ENCODE assay signal across 17 cellular contexts in the genomic region with DNA sequence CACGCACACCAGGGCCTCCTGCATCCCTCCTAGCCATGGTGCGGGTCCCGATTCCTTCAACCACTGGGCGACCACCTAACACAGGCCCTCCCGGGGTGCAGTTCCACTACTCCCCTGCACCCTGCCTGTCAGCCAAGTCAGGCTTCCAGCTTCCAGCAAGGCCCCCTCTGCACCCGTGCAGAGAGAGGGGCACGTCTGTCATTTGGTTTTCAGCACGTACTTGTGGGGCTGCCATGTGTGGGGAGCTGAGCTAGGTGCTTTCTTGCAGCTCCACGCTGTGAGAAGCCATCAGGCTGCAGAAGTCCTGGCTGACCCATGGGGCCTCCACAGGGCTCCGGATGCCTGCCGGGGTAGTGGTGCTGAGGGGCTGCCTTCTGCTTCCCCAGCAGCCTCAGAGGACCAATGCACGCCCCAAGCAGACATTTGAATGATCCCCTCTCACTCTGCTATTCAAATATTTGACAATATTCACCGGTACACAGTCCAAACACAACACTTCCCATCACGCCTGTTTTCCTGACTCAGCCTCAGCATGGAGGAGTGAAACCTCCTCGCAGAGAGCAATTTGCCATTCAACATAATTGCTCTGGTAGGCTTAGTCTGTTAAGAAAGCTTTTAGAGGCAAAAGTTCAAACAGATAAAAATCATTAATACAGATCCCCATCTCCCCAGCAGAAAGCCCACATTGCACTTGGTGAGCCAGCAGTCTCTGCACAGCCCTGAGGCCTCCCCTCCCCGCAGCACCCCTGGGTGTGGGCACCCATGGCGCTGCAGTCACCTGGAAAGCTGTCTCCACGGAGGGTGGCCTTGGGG.
DNase-seq lines count a peak whose midpoint lies in the region; FAIRE-seq and TF ChIP-seq lines count a peak whose summit lies in the region.
"Had no signal": no experiment of that assay in that cellular context is flagged by ENCODE, and none has a peak within 500 bp of the region (broad histone marks: within the 10 kb centered on the region; RNA-seq: fewer than 3 reads in every experiment).

No MANE protein-coding gene starts in this region.

- peak overlapping the region; percentile 25 for H3K4me2 ChIP-seq in neural cell (ENCODE audit: low read length)

- no peaks in the 10 kb centered on the region for H3K4me1 ChIP-seq in endodermal cell (ENCODE audit: control insufficient read depth, insufficient read depth, low read length)
- no peaks in the 10 kb centered on the region for H3K4me1 ChIP-seq in spleen
- no peaks in the 10 kb centered on the region for H3K4me1 ChIP-seq in kidney (ENCODE audit: control insufficient read depth in 1 of 2, insufficient read depth in 1 of 2, low read depth in 1 of 2, low read length in 2 of 2)

- TF ChIP-seq RAD21 in neural cell (conservative IDR thresholded peaks at IDR 0.05), result peak; percentile 29

- H3K9me3 ChIP-seq in endodermal cell (ENCODE audit: control insufficient read depth, low read length), result peaks cover 79% of the 10 kb centered on the region
- no peaks in the 10 kb centered on the region for H3K9me3 ChIP-seq in neural cell (ENCODE audit: low read length)
- peaks cover 0 to 61% (median 7%) of the 10 kb centered on the region in 8 donors for H3K9me3 ChIP-seq in spleen
- H3K9me3 ChIP-seq in kidney (ENCODE audit: control insufficient read depth in 1 of 2, low read length in 2 of 2), result no peaks in the 10 kb centered on the region
- H3K9me3 ChIP-seq: BLaER1 treated with 17β-estradiol and CSF1 and Interleukin-3, amounts not matched to agents 10 nM and 100 nM had no signal

- no peaks in the 10 kb centered on the region for H3F3A ChIP-seq in neural cell (ENCODE audit: insufficient read depth, low read length, poor library complexity, severe bottlenecking)

- no peaks in the 10 kb centered on the region for H3K27me3 Mint-ChIP-seq in endodermal cell (ENCODE audit: insufficient read depth)
- no peaks in the 10 kb centered on the region for H3K27me3 Mint-ChIP-seq in osteocyte (ENCODE audit: unreplicated experiment)
- H3K27me3 Mint-ChIP-seq: B cell had no signal

- peak; percentile 81 for TF ChIP-seq EP300 in neural cell (conservative IDR thresholded peaks at IDR 0.05; ENCODE audit: poor library complexity, severe bottlenecking)

- TF ChIP-seq POLR2A in spleen (IDR thresholded peaks at IDR 0.05), result no peak

- H3K9me2 ChIP-seq in neural cell (ENCODE audit: insufficient read depth, low read length), result no peaks in the 10 kb centered on the region

- DNase-seq in H7 (peak; percentile 49), endodermal cell (peak; percentile 15), spleen (peak; percentile 56), osteocyte (ENCODE audit: extremely low spot score, unreplicated experiment) (no peak), kidney (no peak)
- DNase-seq: CD8-positive, alpha-beta T cell; COR-L47; DMS 273 treated with DMSO at 0.1 percent for 48 hours; DMS53; DND-41; EL; HCEC 1CT had no signal

- H3K27ac ChIP-seq in endodermal cell (ENCODE audit: low read depth, low read length) (no peak overlapping the region), neural cell (ENCODE audit: low read length) (no peak overlapping the region), spleen (no peak overlapping the region), kidney (ENCODE audit: low read depth in 2 of 2, low read length in 2 of 2) (no peak overlapping the region)
- H3K27ac ChIP-seq: BLaER1 treated with 17β-estradiol and CSF1 and Interleukin-3, amounts not matched to agents 10 nM and 100 nM had no signal

- no peaks in the 10 kb centered on the region for H3K79me2 ChIP-seq in neural cell (replicated peaks; ENCODE audit: insufficient read depth, low read length)

- H3K4me3 Mint-ChIP-seq in endodermal cell (no peak overlapping the region), osteocyte (ENCODE audit: unreplicated experiment) (no peak overlapping the region)
- H3K4me3 Mint-ChIP-seq: B cell; CD8-positive, alpha-beta T cell had no signal

- TF ChIP-seq CTCF in endodermal cell (conservative IDR thresholded peaks at IDR 0.05) (no peak), neural cell (IDR thresholded peaks at IDR 0.05; ENCODE audit: poor library complexity, severe bottlenecking) (no peak), spleen (IDR thresholded peaks at IDR 0.05 in 8 of 11, conservative IDR thresholded peaks at IDR 0.05 in 3 of 11) (no peak), osteocyte (IDR thresholded peaks at IDR 0.05) (no peak), kidney (IDR thresholded peaks at IDR 0.05; ENCODE audit: borderline replicate concordance, extremely low read depth, insufficient read depth) (no peak)

- no peak overlapping the region for H3K27ac Mint-ChIP-seq in endodermal cell
- no peak overlapping the region for H3K27ac Mint-ChIP-seq in osteocyte (ENCODE audit: unreplicated experiment)
- H3K27ac Mint-ChIP-seq: B cell; CD8-positive, alpha-beta T cell had no signal

- H3K4me3 ChIP-seq in H7 (ENCODE audit: insufficient read depth, low read depth, low read length), result no peak overlapping the region
- no peak overlapping the region for H3K4me3 ChIP-seq in endodermal cell (ENCODE audit: low read length)
- H3K4me3 ChIP-seq in neural cell (ENCODE audit: low read length), result peak overlapping the region; percentile 44
- no peak overlapping the region for H3K4me3 ChIP-seq in spleen
- H3K4me3 ChIP-seq in kidney (ENCODE audit: low read length in 2 of 2), result no peak overlapping the region
- H3K4me3 ChIP-seq: BLaER1 treated with 17β-estradiol and CSF1 and Interleukin-3, amounts not matched to agents 10 nM and 100 nM; GM12878 had no signal

- H3K36me3 Mint-ChIP-seq in endodermal cell (ENCODE audit: low read depth) (no peaks in the 10 kb centered on the region), osteocyte (ENCODE audit: unreplicated experiment) (no peaks in the 10 kb centered on the region)
- H3K36me3 Mint-ChIP-seq: CD8-positive, alpha-beta T cell had no signal

- no peak overlapping the region for H3K9ac ChIP-seq in endodermal cell (ENCODE audit: extremely low read depth, low read length, poor library complexity, severe bottlenecking)
- H3K9ac ChIP-seq in neural cell (ENCODE audit: low read length), result no peak overlapping the region
- no peak overlapping the region for H3K9ac ChIP-seq in kidney (ENCODE audit: low read length in 2 of 2)
- H3K9ac ChIP-seq: BLaER1 treated with 17β-estradiol and CSF1 and Interleukin-3, amounts not matched to agents 10 nM and 100 nM had no signal

- WGBS in endodermal cell (ENCODE audit: insufficient coverage in 1 of 2, insufficient read length in 1 of 2), 2 experiments, result 65 to 81% methylated on average over 10 to 18 of the region's 18 CpGs
- WGBS in spleen, 5 donors, result 79 to 89% (median 86%) methylated on average over 13 to 18 of the region's 18 CpGs

- no peaks in the 10 kb centered on the region for H3K4me1 Mint-ChIP-seq in endodermal cell
- no peaks in the 10 kb centered on the region for H3K4me1 Mint-ChIP-seq in osteocyte (ENCODE audit: unreplicated experiment)
- H3K4me1 Mint-ChIP-seq: B cell had no signal

- no peaks in the 10 kb centered on the region for H4K20me1 ChIP-seq in neural cell (ENCODE audit: insufficient read depth)
- H4K20me1 ChIP-seq: BLaER1 treated with 17β-estradiol and CSF1 and Interleukin-3, amounts not matched to agents 10 nM and 100 nM had no signal

- intact Hi-C loops in spleen (cut with DNase I; ENCODE audit: low total_unique reads) (no loop called here), kidney (cut with DNase I) (no loop called here)

- no peak overlapping the region for H2AFZ ChIP-seq in neural cell (ENCODE audit: low read depth, low read length)

- no peaks in the 10 kb centered on the region for H3K9me3 Mint-ChIP-seq in endodermal cell
- peaks cover 26% of the 10 kb centered on the region for H3K9me3 Mint-ChIP-seq in osteocyte (ENCODE audit: unreplicated experiment)
- H3K9me3 Mint-ChIP-seq: CD8-positive, alpha-beta T cell had no signal

- no peak for FAIRE-seq in kidney (lab: Jason Lieb, UNC)
- FAIRE-seq: GM12878, H1 had no signal

- no peaks in the 10 kb centered on the region for H3K27me3 ChIP-seq in H7 (ENCODE audit: control insufficient read depth, insufficient read depth, low read length)
- no peaks in the 10 kb centered on the region for H3K27me3 ChIP-seq in endodermal cell (ENCODE audit: control insufficient read depth, insufficient read depth, low read length, poor library complexity, severe bottlenecking)
- no peaks in the 10 kb centered on the region for H3K27me3 ChIP-seq in neural cell (ENCODE audit: insufficient read depth, low read depth, low read length)
- no peaks in the 10 kb centered on the region for H3K27me3 ChIP-seq in spleen (replicated peaks in 1 of 7)
- H3K27me3 ChIP-seq: BLaER1 treated with 17β-estradiol and CSF1 and Interleukin-3, amounts not matched to agents 10 nM and 100 nM had no signal

- H3K36me3 ChIP-seq in H7 (replicated peaks; ENCODE audit: control insufficient read depth, insufficient read depth, low read length), result no peaks in the 10 kb centered on the region
- no peaks in the 10 kb centered on the region for H3K36me3 ChIP-seq in endodermal cell (ENCODE audit: control insufficient read depth, insufficient read depth, low read length)
- peaks cover 6% of the 10 kb centered on the region for H3K36me3 ChIP-seq in neural cell (ENCODE audit: insufficient read depth, low read length)
- H3K36me3 ChIP-seq in spleen, result no peaks in the 10 kb centered on the region
- no peaks in the 10 kb centered on the region for H3K36me3 ChIP-seq in kidney (ENCODE audit: control insufficient read depth in 1 of 2, insufficient read depth in 2 of 2, low read length in 2 of 2)
- H3K36me3 ChIP-seq: BLaER1 treated with 17β-estradiol and CSF1 and Interleukin-3, amounts not matched to agents 10 nM and 100 nM had no signal

Comparison
In these comparisons a context has a peak if more than half of its experiments do, and no peak if none do; other contexts are left out.
1. DNase-seq: peak in H7 (single experiment), endodermal cell (single experiment) and spleen (single experiment); none in osteocyte (single experiment) and kidney (single experiment).